In the genomic region with DNA sequence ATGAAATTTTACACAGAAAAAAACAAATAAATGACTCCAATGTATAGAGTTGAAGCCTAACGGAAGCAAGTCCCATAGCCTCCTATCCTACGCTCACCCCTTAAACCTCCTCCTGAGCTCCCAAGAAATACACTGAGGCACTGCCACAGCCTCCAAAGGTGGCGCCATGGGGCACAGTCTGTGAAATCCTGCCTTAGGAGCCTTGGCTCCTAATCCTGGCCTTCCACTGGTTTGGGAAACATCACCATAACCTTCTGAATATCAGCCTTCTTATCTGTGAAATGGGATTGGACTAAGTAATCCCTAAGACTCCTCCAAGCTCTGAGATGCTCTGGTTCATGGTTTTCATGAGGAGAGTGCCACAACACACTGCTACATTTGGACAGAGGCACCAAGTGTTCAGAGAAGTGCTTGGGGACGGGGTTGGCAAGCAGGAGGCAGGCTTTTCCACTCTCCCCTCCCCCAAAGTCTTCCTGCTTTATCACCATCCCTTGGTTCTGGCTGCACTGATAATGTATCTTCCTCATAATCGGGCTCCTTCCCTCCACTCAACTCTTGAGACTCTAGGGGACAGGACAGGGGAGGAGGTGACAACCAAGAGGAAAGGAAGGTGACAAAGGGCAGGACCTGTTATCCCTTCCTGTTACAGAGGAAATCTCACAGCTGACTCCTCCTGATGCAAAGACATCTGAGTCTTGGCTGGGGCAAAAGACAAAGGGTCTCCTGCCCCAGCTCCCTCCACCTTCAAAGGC, we compare ENCODE assay signal across 2 cellular contexts.
TF ChIP-seq lines count a peak whose summit lies in the region.

No MANE protein-coding gene starts in this region.

TF ChIP-seq in GM12891, 5 proteins besides CTCF, POLR2A, EP300 and RAD21:
- TF ChIP-seq SPI1 (IDR thresholded peaks at IDR 0.05; ENCODE audit: low read depth, low read length) (no peak), TAF1 (IDR thresholded peaks at IDR 0.05; ENCODE audit: low read depth, low read length) (no peak), POLR2AphosphoS5 (IDR thresholded peaks at IDR 0.05; ENCODE audit: low read depth, low read length) (no peak), POU2F2 (IDR thresholded peaks at IDR 0.05; ENCODE audit: low read depth, low read length) (no peak), PAX5 (IDR thresholded peaks at IDR 0.05; ENCODE audit: insufficient read depth, low read length, severe bottlenecking) (no peak)
TF ChIP-seq in GM12891: peak in this region for 0.

TF ChIP-seq in SK-N-SH, 30 proteins besides CTCF, POLR2A, EP300 and RAD21:
- TF ChIP-seq JUND (IDR thresholded peaks at IDR 0.05) (no peak), MEF2A (IDR thresholded peaks at IDR 0.05; ENCODE audit: borderline replicate concordance, low read depth) (no peak), NFIC (IDR thresholded peaks at IDR 0.05; ENCODE audit: borderline replicate concordance) (no peak), MXI1 (IDR thresholded peaks at IDR 0.05; ENCODE audit: low read depth, low read length) (no peak), EZH2phosphoT487 (IDR thresholded peaks at IDR 0.05; ENCODE audit: borderline replicate concordance, low read depth) (no peak), TCF12 (IDR thresholded peaks at IDR 0.05) (no peak), FOSL2 (IDR thresholded peaks at IDR 0.05; ENCODE audit: borderline replicate concordance, low read depth) (no peak)
- TF ChIP-seq, protein P1, sequence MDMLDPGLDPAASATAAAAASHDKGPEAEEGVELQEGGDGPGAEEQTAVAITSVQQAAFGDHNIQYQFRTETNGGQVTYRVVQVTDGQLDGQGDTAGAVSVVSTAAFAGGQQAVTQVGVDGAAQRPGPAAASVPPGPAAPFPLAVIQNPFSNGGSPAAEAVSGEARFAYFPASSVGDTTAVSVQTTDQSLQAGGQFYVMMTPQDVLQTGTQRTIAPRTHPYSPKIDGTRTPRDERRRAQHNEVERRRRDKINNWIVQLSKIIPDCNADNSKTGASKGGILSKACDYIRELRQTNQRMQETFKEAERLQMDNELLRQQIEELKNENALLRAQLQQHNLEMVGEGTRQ (IDR thresholded peaks at IDR 0.05; ENCODE audit: borderline replicate concordance, low read depth, low read length) = no peak
- TF ChIP-seq, protein P2, sequence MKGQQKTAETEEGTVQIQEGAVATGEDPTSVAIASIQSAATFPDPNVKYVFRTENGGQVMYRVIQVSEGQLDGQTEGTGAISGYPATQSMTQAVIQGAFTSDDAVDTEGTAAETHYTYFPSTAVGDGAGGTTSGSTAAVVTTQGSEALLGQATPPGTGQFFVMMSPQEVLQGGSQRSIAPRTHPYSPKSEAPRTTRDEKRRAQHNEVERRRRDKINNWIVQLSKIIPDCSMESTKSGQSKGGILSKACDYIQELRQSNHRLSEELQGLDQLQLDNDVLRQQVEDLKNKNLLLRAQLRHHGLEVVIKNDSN (IDR thresholded peaks at IDR 0.05; ENCODE audit: borderline replicate concordance, low read depth) = no peak
- TF ChIP-seq, protein P3, sequence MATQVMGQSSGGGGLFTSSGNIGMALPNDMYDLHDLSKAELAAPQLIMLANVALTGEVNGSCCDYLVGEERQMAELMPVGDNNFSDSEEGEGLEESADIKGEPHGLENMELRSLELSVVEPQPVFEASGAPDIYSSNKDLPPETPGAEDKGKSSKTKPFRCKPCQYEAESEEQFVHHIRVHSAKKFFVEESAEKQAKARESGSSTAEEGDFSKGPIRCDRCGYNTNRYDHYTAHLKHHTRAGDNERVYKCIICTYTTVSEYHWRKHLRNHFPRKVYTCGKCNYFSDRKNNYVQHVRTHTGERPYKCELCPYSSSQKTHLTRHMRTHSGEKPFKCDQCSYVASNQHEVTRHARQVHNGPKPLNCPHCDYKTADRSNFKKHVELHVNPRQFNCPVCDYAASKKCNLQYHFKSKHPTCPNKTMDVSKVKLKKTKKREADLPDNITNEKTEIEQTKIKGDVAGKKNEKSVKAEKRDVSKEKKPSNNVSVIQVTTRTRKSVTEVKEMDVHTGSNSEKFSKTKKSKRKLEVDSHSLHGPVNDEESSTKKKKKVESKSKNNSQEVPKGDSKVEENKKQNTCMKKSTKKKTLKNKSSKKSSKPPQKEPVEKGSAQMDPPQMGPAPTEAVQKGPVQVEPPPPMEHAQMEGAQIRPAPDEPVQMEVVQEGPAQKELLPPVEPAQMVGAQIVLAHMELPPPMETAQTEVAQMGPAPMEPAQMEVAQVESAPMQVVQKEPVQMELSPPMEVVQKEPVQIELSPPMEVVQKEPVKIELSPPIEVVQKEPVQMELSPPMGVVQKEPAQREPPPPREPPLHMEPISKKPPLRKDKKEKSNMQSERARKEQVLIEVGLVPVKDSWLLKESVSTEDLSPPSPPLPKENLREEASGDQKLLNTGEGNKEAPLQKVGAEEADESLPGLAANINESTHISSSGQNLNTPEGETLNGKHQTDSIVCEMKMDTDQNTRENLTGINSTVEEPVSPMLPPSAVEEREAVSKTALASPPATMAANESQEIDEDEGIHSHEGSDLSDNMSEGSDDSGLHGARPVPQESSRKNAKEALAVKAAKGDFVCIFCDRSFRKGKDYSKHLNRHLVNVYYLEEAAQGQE (IDR thresholded peaks at IDR 0.05; ENCODE audit: low read depth, low read length) = no peak
- TF ChIP-seq, protein P4, sequence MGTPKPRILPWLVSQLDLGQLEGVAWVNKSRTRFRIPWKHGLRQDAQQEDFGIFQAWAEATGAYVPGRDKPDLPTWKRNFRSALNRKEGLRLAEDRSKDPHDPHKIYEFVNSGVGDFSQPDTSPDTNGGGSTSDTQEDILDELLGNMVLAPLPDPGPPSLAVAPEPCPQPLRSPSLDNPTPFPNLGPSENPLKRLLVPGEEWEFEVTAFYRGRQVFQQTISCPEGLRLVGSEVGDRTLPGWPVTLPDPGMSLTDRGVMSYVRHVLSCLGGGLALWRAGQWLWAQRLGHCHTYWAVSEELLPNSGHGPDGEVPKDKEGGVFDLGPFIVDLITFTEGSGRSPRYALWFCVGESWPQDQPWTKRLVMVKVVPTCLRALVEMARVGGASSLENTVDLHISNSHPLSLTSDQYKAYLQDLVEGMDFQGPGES (IDR thresholded peaks at IDR 0.05; ENCODE audit: low read depth, low read length) = no peak
